22 cellular contexts compared by ENCODE assay signal in the genomic region with DNA sequence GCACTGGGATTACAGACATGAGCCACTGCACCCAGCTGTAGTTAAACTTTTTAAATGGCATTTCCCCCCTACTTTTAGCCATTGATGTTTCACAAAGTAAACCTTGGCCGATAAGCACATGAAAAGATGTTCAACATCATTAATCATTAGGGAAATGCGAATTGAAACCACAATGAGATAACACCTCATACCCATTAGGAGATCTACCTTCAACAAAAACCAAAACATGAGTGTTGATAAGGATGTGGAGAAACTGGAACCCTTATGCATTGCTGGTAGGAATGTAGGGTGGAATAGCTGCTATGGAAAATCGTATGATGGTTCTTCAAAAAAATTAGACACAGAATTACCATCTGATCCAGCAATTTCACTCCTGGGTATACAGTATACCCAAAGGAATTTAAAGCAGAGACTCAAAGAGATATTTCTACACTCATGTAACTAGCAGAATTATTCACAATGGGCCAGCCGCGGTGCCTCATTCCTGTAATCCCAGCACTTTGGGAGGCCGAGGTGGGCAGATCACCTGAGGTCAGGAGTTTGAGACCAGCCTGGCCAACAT.
DNase-seq lines count a peak whose midpoint lies in the region; ATAC-seq, FAIRE-seq and TF ChIP-seq lines count a peak whose summit lies in the region.
"Had no signal": no experiment of that assay in that cellular context is flagged by ENCODE, and none has a peak within 500 bp of the region (broad histone marks: within the 10 kb centered on the region; RNA-seq: fewer than 3 reads in every experiment).

No MANE protein-coding gene starts in this region.

- intact Hi-C loops in dendritic cell treated with granulocyte-macrophage colony-stimulating factor and Interleukin-4, amounts not matched to agents 40 ng/mL and 50 ng/mL, for 4 days (cut with micrococcal nuclease): no loop called here

- no peaks in the 10 kb centered on the region for H3K4me1 Mint-ChIP-seq in astrocyte (ENCODE audit: low read depth, unreplicated experiment)
- H3K4me1 Mint-ChIP-seq in dendritic cell treated with granulocyte-macrophage colony-stimulating factor and Interleukin-4, amounts not matched to agents 40 ng/mL and 50 ng/mL, for 4 days (ENCODE audit: low read depth): peaks cover 32% of the 10 kb centered on the region
- peaks cover 12 to 41% of the 10 kb centered on the region in 2 donors for H3K4me1 Mint-ChIP-seq in stimulated activated naive B cell treated with anti-CD40 and anti-IgM and Interleukin-4, amounts not matched to agents 10 μg/mL and 1 μg/mL and 100 μg/mL, for 72 hours
- H3K4me1 Mint-ChIP-seq in GM23338: peaks cover 1% of the 10 kb centered on the region; the same call in 2 of the 3 replicates
- H3K4me1 Mint-ChIP-seq: CD4-positive, CD25-positive, alpha-beta regulatory T cell had no signal

- H4K20me1 ChIP-seq in astrocyte (ENCODE audit: insufficient read depth, low read length) (no peaks in the 10 kb centered on the region), GM23338 (replicated peaks; ENCODE audit: insufficient read depth) (no peaks in the 10 kb centered on the region)
- H4K20me1 ChIP-seq: BLaER1 had no signal

- no peaks in the 10 kb centered on the region for H3F3A ChIP-seq in GM23338 (replicated peaks; ENCODE audit: low read depth)

- TF ChIP-seq POLR2A in GM12891 (IDR thresholded peaks at IDR 0.05; ENCODE audit: low read depth, low read length): no peak

- no peak overlapping the region for H3K4me3 Mint-ChIP-seq in astrocyte (ENCODE audit: unreplicated experiment)
- no peak overlapping the region for H3K4me3 Mint-ChIP-seq in dendritic cell treated with granulocyte-macrophage colony-stimulating factor and Interleukin-4, amounts not matched to agents 40 ng/mL and 50 ng/mL, for 4 days
- H3K4me3 Mint-ChIP-seq in stimulated activated naive B cell treated with anti-CD40 and anti-IgM and Interleukin-4, amounts not matched to agents 10 μg/mL and 1 μg/mL and 100 μg/mL, for 72 hours: no peak overlapping the region
- H3K4me3 Mint-ChIP-seq in GM23338: no peak overlapping the region
- H3K4me3 Mint-ChIP-seq: B cell; CD4-positive, CD25-positive, alpha-beta regulatory T cell; CD8-positive, alpha-beta T cell had no signal

- H2AFZ ChIP-seq in astrocyte (ENCODE audit: low read depth, low read length) (no peak overlapping the region), GM23338 (no peak overlapping the region)

- H3K79me2 ChIP-seq in astrocyte (ENCODE audit: insufficient read depth, low read length): no peaks in the 10 kb centered on the region
- no peaks in the 10 kb centered on the region; the same call in 1 of the 2 replicates for H3K79me2 ChIP-seq in GM23338 (replicated peaks; ENCODE audit: insufficient read depth)

- no peaks in the 10 kb centered on the region for H3K9me2 ChIP-seq in GM23338 (ENCODE audit: insufficient read depth)

- peaks cover 2% of the 10 kb centered on the region for H3K9me3 ChIP-seq in astrocyte (ENCODE audit: insufficient read depth, low read depth, low read length)
- H3K9me3 ChIP-seq: Caco-2 had no signal

- no peak overlapping the region for H3K9ac ChIP-seq in astrocyte (ENCODE audit: low read length)
- H3K9ac ChIP-seq: BLaER1 had no signal

- H3K4me3 ChIP-seq in astrocyte (ENCODE audit: insufficient read depth, low read depth, low read length) (no peak overlapping the region), GM23338 (no peak overlapping the region)
- H3K4me3 ChIP-seq: BLaER1 had no signal

- H3K27me3 Mint-ChIP-seq in astrocyte (ENCODE audit: low read depth, unreplicated experiment) (no peaks in the 10 kb centered on the region), GM23338 (ENCODE audit: insufficient read depth, low read depth, poor library complexity) (peaks cover 1% of the 10 kb centered on the region)
- H3K27me3 Mint-ChIP-seq in dendritic cell treated with granulocyte-macrophage colony-stimulating factor and Interleukin-4, amounts not matched to agents 40 ng/mL and 50 ng/mL, for 4 days: no peaks in the 10 kb centered on the region
- H3K27me3 Mint-ChIP-seq in stimulated activated naive B cell treated with anti-CD40 and anti-IgM and Interleukin-4, amounts not matched to agents 10 μg/mL and 1 μg/mL and 100 μg/mL, for 72 hours: no peaks in the 10 kb centered on the region
- H3K27me3 Mint-ChIP-seq: B cell; CD4-positive, CD25-positive, alpha-beta regulatory T cell had no signal

- H3K27me3 ChIP-seq in astrocyte (ENCODE audit: insufficient read depth, low read length): no peaks in the 10 kb centered on the region
- no peaks in the 10 kb centered on the region for H3K27me3 ChIP-seq in GM23338 (ENCODE audit: insufficient read depth)
- H3K27me3 ChIP-seq: BLaER1 had no signal

- DNase-seq in GM12891 (ENCODE audit: insufficient read length, low spot score) (no peak), astrocyte (ENCODE audit: low read depth) (peak; percentile 83), HuH-7.5 (ENCODE audit: low spot score) (no peak), GM23338 (ENCODE audit: low spot score) (no peak)
- no peak for DNase-seq in stimulated activated naive B cell treated with anti-CD40 and anti-IgM and Interleukin-4, amounts not matched to agents 10 μg/mL and 1 μg/mL and 100 μg/mL, for 72 hours
- no peak for DNase-seq in effector CD8-positive, alpha-beta T cell (lab: John Stamatoyannopoulos, UW)
- DNase-seq: Caco-2; CD4-positive, CD25-positive, alpha-beta regulatory T cell; CD8-positive, alpha-beta T cell; DMS153; DND-41; GOT3; HCEC 1CT had no signal

- no peaks in the 10 kb centered on the region for H3K36me3 ChIP-seq in astrocyte (ENCODE audit: insufficient read depth, low read length)
- no peaks in the 10 kb centered on the region; the same call in 1 of the 2 replicates for H3K36me3 ChIP-seq in GM23338 (ENCODE audit: insufficient read depth)
- H3K36me3 ChIP-seq: BLaER1 had no signal

- H3K27ac Mint-ChIP-seq in astrocyte (ENCODE audit: unreplicated experiment) (no peak overlapping the region), GM23338 (no peak overlapping the region)
- peak overlapping the region; percentile 58 for H3K27ac Mint-ChIP-seq in dendritic cell treated with granulocyte-macrophage colony-stimulating factor and Interleukin-4, amounts not matched to agents 40 ng/mL and 50 ng/mL, for 4 days
- H3K27ac Mint-ChIP-seq in stimulated activated naive B cell treated with anti-CD40 and anti-IgM and Interleukin-4, amounts not matched to agents 10 μg/mL and 1 μg/mL and 100 μg/mL, for 72 hours: peak overlapping the region; percentile 42
- H3K27ac Mint-ChIP-seq: B cell; CD4-positive, CD25-positive, alpha-beta regulatory T cell; CD8-positive, alpha-beta T cell had no signal

- H3K4me2 ChIP-seq in astrocyte (ENCODE audit: low read length) (no peak overlapping the region), GM23338 (no peak overlapping the region)
- H3K4me2 ChIP-seq: BLaER1 had no signal

- H3K27ac ChIP-seq in astrocyte (ENCODE audit: low read depth, low read length) (no peak overlapping the region), GM23338 (ENCODE audit: low read depth) (no peak overlapping the region)
- H3K27ac ChIP-seq: 22Rv1, BLaER1, C4-2B had no signal

- H3K9me3 Mint-ChIP-seq in astrocyte (ENCODE audit: unreplicated experiment): peaks cover 2% of the 10 kb centered on the region
- H3K9me3 Mint-ChIP-seq in dendritic cell treated with granulocyte-macrophage colony-stimulating factor and Interleukin-4, amounts not matched to agents 40 ng/mL and 50 ng/mL, for 4 days: peaks cover 9% of the 10 kb centered on the region
- H3K9me3 Mint-ChIP-seq in stimulated activated naive B cell treated with anti-CD40 and anti-IgM and Interleukin-4, amounts not matched to agents 10 μg/mL and 1 μg/mL and 100 μg/mL, for 72 hours: peaks cover 4 to 6% of the 10 kb centered on the region in 2 donors
- H3K9me3 Mint-ChIP-seq in GM23338: peaks cover 6% of the 10 kb centered on the region

- H3K36me3 Mint-ChIP-seq in astrocyte (ENCODE audit: low read depth, unreplicated experiment) (peaks cover 1% of the 10 kb centered on the region), GM23338 (ENCODE audit: low read depth) (peaks cover 10% of the 10 kb centered on the region; the same call in 2 of the 3 replicates)
- H3K36me3 Mint-ChIP-seq in dendritic cell treated with granulocyte-macrophage colony-stimulating factor and Interleukin-4, amounts not matched to agents 40 ng/mL and 50 ng/mL, for 4 days (ENCODE audit: low read depth): no peaks in the 10 kb centered on the region
- peaks cover 2 to 5% of the 10 kb centered on the region in 2 donors for H3K36me3 Mint-ChIP-seq in stimulated activated naive B cell treated with anti-CD40 and anti-IgM and Interleukin-4, amounts not matched to agents 10 μg/mL and 1 μg/mL and 100 μg/mL, for 72 hours
- H3K36me3 Mint-ChIP-seq: CD4-positive, CD25-positive, alpha-beta regulatory T cell; CD8-positive, alpha-beta T cell had no signal

- ATAC-seq in stimulated activated naive B cell treated with anti-CD40 and anti-IgM and Interleukin-4, amounts not matched to agents 10 μg/mL and 1 μg/mL and 100 μg/mL, for 72 hours (replicated peaks): no peak
- no peak for ATAC-seq in GM23338
- ATAC-seq: CD8-positive, alpha-beta T cell had no signal

- H3K4me1 ChIP-seq in astrocyte (ENCODE audit: insufficient read depth, low read length): no peaks in the 10 kb centered on the region
- peaks cover under 1% of the 10 kb centered on the region; the same call in 1 of the 2 replicates for H3K4me1 ChIP-seq in GM23338 (ENCODE audit: insufficient read depth)
- H3K4me1 ChIP-seq: Caco-2 had no signal

- FAIRE-seq in GM12891 (lab: Jason Lieb, UNC) (peak; percentile 50), astrocyte (lab: Jason Lieb, UNC) (no peak)
- FAIRE-seq: A204.1, G401.6, GM18507, H54 had no signal

- TF ChIP-seq CTCF in astrocyte (IDR thresholded peaks at IDR 0.05; ENCODE audit: insufficient read depth, low read depth, low read length): no peak
- no peak for TF ChIP-seq CTCF in GM23338 (conservative IDR thresholded peaks at IDR 0.05; ENCODE audit: low read depth in 2 of 2)

TF ChIP-seq in GM12891, 5 proteins besides CTCF, POLR2A, EP300 and RAD21:
- TF ChIP-seq POLR2AphosphoS5 (IDR thresholded peaks at IDR 0.05; ENCODE audit: low read depth, low read length) (no peak), POU2F2 (IDR thresholded peaks at IDR 0.05; ENCODE audit: low read depth, low read length) (no peak), TAF1 (IDR thresholded peaks at IDR 0.05; ENCODE audit: low read depth, low read length) (no peak), PAX5 (IDR thresholded peaks at IDR 0.05; ENCODE audit: insufficient read depth, low read length, severe bottlenecking) (no peak), SPI1 (IDR thresholded peaks at IDR 0.05; ENCODE audit: low read depth, low read length) (no peak)
TF ChIP-seq in GM12891: peak in this region for 0.

TF ChIP-seq in GM23338, 12 proteins besides CTCF, POLR2A, EP300 and RAD21 (continues in another document):
- TF ChIP-seq, protein P1, sequence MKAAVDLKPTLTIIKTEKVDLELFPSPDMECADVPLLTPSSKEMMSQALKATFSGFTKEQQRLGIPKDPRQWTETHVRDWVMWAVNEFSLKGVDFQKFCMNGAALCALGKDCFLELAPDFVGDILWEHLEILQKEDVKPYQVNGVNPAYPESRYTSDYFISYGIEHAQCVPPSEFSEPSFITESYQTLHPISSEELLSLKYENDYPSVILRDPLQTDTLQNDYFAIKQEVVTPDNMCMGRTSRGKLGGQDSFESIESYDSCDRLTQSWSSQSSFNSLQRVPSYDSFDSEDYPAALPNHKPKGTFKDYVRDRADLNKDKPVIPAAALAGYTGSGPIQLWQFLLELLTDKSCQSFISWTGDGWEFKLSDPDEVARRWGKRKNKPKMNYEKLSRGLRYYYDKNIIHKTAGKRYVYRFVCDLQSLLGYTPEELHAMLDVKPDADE (IDR thresholded peaks at IDR 0.05): no peak
- no peak for TF ChIP-seq STAT1 (IDR thresholded peaks at IDR 0.05; ENCODE audit: unreplicated experiment)

Comparison
In these comparisons a context has a peak if more than half of its experiments do, and no peak if none do; other contexts are left out.
1. H3K27ac Mint-ChIP-seq: peak in dendritic cell treated with granulocyte-macrophage colony-stimulating factor and Interleukin-4, amounts not matched to agents 40 ng/mL and 50 ng/mL, for 4 days (single experiment) and stimulated activated naive B cell treated with anti-CD40 and anti-IgM and Interleukin-4, amounts not matched to agents 10 μg/mL and 1 μg/mL and 100 μg/mL, for 72 hours (single experiment); none in astrocyte (single experiment) and GM23338 (single experiment).